ENCODE assay signal across 8 cellular contexts in genomic region chr6:27824248-27825024, GRCh38.
DNase-seq lines count a peak whose midpoint lies in the region; ATAC-seq and TF ChIP-seq lines count a peak whose summit lies in the region.
"Not testable (repeated sequence)": the region's sequence is repeated elsewhere in the genome, so short reads cannot be mapped to it uniquely, and the experiment has no call there.

No MANE protein-coding gene starts in this region.

- not testable (repeated sequence) for H4K20me1 ChIP-seq in OCI-LY1 (ENCODE audit: insufficient read depth, low read length)

- not testable (repeated sequence) for TF ChIP-seq CTCF in OCI-LY1 (IDR thresholded peaks at IDR 0.05; ENCODE audit: low read length); epithelial cell of proximal tubule (conservative IDR thresholded peaks at IDR 0.05; ENCODE audit: low read depth, low read length)

- H3K9me2 ChIP-seq in OCI-LY1 (ENCODE audit: low read depth, low read length): not testable (repeated sequence)

- peak; percentile 79 for DNase-seq in ELR (ENCODE audit: low read depth)
- peak; percentile 41 for DNase-seq in HK-2 (ENCODE audit: unreplicated experiment)
- DNase-seq in activated T-cell treated with anti-CD3 and anti-CD28 coated beads for 4 hours: peak; percentile 14
- not testable (repeated sequence) for DNase-seq in epithelial cell of proximal tubule (ENCODE audit: low read depth)

- peaks cover 48% of the 10 kb centered on the region for H3K4me1 ChIP-seq in OCI-LY1 (ENCODE audit: insufficient read depth, low read length, severe bottlenecking)
- peaks cover 15% of the 10 kb centered on the region for H3K4me1 ChIP-seq in mononuclear cell (ENCODE audit: insufficient read depth, low read length)
- H3K4me1 ChIP-seq in stomach smooth muscle (ENCODE audit: control insufficient read depth, insufficient read depth, low read length): not testable (repeated sequence)

- H3K4me2 ChIP-seq in OCI-LY1 (ENCODE audit: low read length): peak overlapping the region; percentile 66

- H3F3A ChIP-seq in OCI-LY1 (ENCODE audit: insufficient read depth, low read length): not testable (repeated sequence)

- H3K4me3 ChIP-seq in OCI-LY1 (ENCODE audit: low read depth, low read length, poor library complexity, severe bottlenecking) (peak overlapping the region; percentile 70), epithelial cell of proximal tubule (ENCODE audit: low read depth, low read length) (peak overlapping the region; percentile 56), mononuclear cell (ENCODE audit: low read length) (peak overlapping the region; percentile 56), stomach smooth muscle (ENCODE audit: low read length in 2 of 2) (peak overlapping the region; percentile 53 to 77)

- H3K9ac ChIP-seq in OCI-LY1 (ENCODE audit: low read length) (peak overlapping the region; percentile 95), stomach smooth muscle (ENCODE audit: low read length in 2 of 2) (peak overlapping the region; percentile 59 to 72)

- ATAC-seq in GM21717 (IDR thresholded peaks at IDR 0.05; ENCODE audit: unreplicated experiment): peak; percentile 72

- H3K79me2 ChIP-seq in OCI-LY1 (ENCODE audit: insufficient read depth, low read length): not testable (repeated sequence)

- H3K36me3 ChIP-seq in OCI-LY1 (ENCODE audit: insufficient read depth, low read length); stomach smooth muscle (ENCODE audit: control insufficient read depth in 2 of 2, insufficient read depth in 2 of 2, low read length in 2 of 2): not testable (repeated sequence)

- H3K9me3 ChIP-seq in OCI-LY1 (ENCODE audit: low read length); mononuclear cell (ENCODE audit: low read depth, low read length); stomach smooth muscle (ENCODE audit: control insufficient read depth in 2 of 2, low read length in 2 of 2): not testable (repeated sequence)

- H3K27me3 ChIP-seq in OCI-LY1 (ENCODE audit: insufficient read depth, low read length); mononuclear cell (ENCODE audit: insufficient read depth, low read length); stomach smooth muscle (ENCODE audit: control insufficient read depth in 1 of 2, insufficient read depth in 2 of 2, low read length in 2 of 2): not testable (repeated sequence)

- H3K27ac ChIP-seq in OCI-LY1 (ENCODE audit: low read depth, low read length, poor library complexity, severe bottlenecking) (peak overlapping the region; percentile 98), stomach smooth muscle (ENCODE audit: low read length) (peak overlapping the region; percentile 70)

- H2AFZ ChIP-seq in OCI-LY1 (ENCODE audit: low read length): not testable (repeated sequence)
